ENCODE assay signal across 8 cellular contexts in genomic region chr7:134431805-134432204, GRCh38. TPM values are rescaled to one million over a fixed set of nuclear protein-coding genes. Genes with fewer than 3 reads are reported as not detected.
DNase-seq lines count a peak whose midpoint lies in the region; ATAC-seq and TF ChIP-seq lines count a peak whose summit lies in the region.

No MANE protein-coding gene starts in this region.

- peaks cover 41% of the 10 kb centered on the region for H3F3A ChIP-seq in PC-9 (ENCODE audit: insufficient read depth, low read depth)

- no peaks in the 10 kb centered on the region for H3K79me2 ChIP-seq in H9 (ENCODE audit: insufficient read depth, low read length)
- H3K79me2 ChIP-seq in PC-9 (ENCODE audit: low read depth) = peaks cover 4% of the 10 kb centered on the region; the same call in 1 of the 2 replicates

- no peaks in the 10 kb centered on the region for H4K20me1 ChIP-seq in H9 (ENCODE audit: control insufficient read depth, insufficient read depth, insufficient read length)
- no peaks in the 10 kb centered on the region for H4K20me1 ChIP-seq in PC-9 (ENCODE audit: insufficient read depth)

- BruUV-seq in PC-9 (replicated peaks; lab: Mats Ljungman, UMichigan) = TSS peak; percentile 31

- peak overlapping the region; percentile 51 for H3K4me3 ChIP-seq in PC-9
- H3K4me3 ChIP-seq in epithelial cell of esophagus (ENCODE audit: low read length) = peak overlapping the region; percentile 43
- peak overlapping the region; percentile 63 for H3K4me3 ChIP-seq in rectal smooth muscle tissue (ENCODE audit: low read length)

- H3K9me3 Mint-ChIP-seq in H9 = no peaks in the 10 kb centered on the region

- no peak overlapping the region for H4K91ac ChIP-seq in H9 (ENCODE audit: insufficient read length, low read depth, low read length)

- no peaks in the 10 kb centered on the region for H3K79me1 ChIP-seq in H9 (ENCODE audit: insufficient read depth, low read depth, low read length, poor library complexity, severe bottlenecking)

- H3K27me3 ChIP-seq in H9 (ENCODE audit: insufficient read depth, low read length) = no peaks in the 10 kb centered on the region; the same call in none of the 2 replicates
- H3K27me3 ChIP-seq in PC-9 (ENCODE audit: insufficient read depth, low read depth) = no peaks in the 10 kb centered on the region
- H3K27me3 ChIP-seq in rectal smooth muscle tissue (ENCODE audit: control insufficient read depth, insufficient read depth, low read length) = no peaks in the 10 kb centered on the region

- H2BK120ac ChIP-seq in H9 (ENCODE audit: low read depth, low read length, poor library complexity, severe bottlenecking) = no peak overlapping the region

- intact Hi-C loops in PC-9 (cut with micrococcal nuclease; ENCODE audit: unreplicated experiment) = loop anchor here (1.0 to 5.0 kb wide), 6 partner anchors 81 to 522 kb away; no protein-coding TSS in a partner anchor

- H2AFZ ChIP-seq in H9 (ENCODE audit: low read length) (no peak overlapping the region), PC-9 (peak overlapping the region; percentile 75)

- POLR2A ChIA-PET in PC-9 (lab: Charles Lee; ENCODE audit: unreplicated experiment) = interaction anchor here (0.6 to 1.4 kb wide), 5 partner anchors 48 to 1173 kb away, joined by 3 to 5 read pairs (median 4); no protein-coding TSS in a partner anchor

- H2BK15ac ChIP-seq in H9 (ENCODE audit: low read depth, low read length) = no peak overlapping the region

- H3K9ac ChIP-seq in H9 (ENCODE audit: extremely low read depth, insufficient read length, low read length) (no peak overlapping the region), rectal smooth muscle tissue (ENCODE audit: low read length) (no peak overlapping the region)

- H3K18ac ChIP-seq in H9 (ENCODE audit: insufficient read length, low read depth, low read length) = no peak overlapping the region

- no peak overlapping the region for H2BK20ac ChIP-seq in H9 (ENCODE audit: low read depth, low read length, poor library complexity, severe bottlenecking)

- H3K4ac ChIP-seq in H9 (ENCODE audit: low read depth, low read length) = no peak overlapping the region

- H4K5ac ChIP-seq in H9 (ENCODE audit: insufficient read length, low read depth, low read length) = no peak overlapping the region

- H3K36me3 Mint-ChIP-seq in H9 (ENCODE audit: insufficient read depth in 1 of 3, low read depth in 3 of 3) = no peaks in the 10 kb centered on the region

- peak overlapping the region; percentile 7 to 77; a peak in 4 of 5 replicates for H3K4me3 Mint-ChIP-seq in H9

- WGBS in H9 (ENCODE audit: extremely low coverage, insufficient read length, low lambda C conversion rate) = no CpG with 5 or more reads among the region's 12 CpGs

- H3K4me1 Mint-ChIP-seq in H9 = peaks cover 5 to 8% of the 10 kb centered on the region in 2 experiments

- H2AK5ac ChIP-seq in H9 (ENCODE audit: insufficient read length, low read length) = no peak overlapping the region

- no peak overlapping the region for H3K27ac Mint-ChIP-seq in H9

- peaks cover 15% of the 10 kb centered on the region for H3K27me3 Mint-ChIP-seq in H9 (ENCODE audit: low read depth)

- no peak overlapping the region for H3K14ac ChIP-seq in H9 (ENCODE audit: insufficient read depth, low read length)

- H3K23me2 ChIP-seq in H9 (ENCODE audit: insufficient read length, low read depth, low read length, poor library complexity, severe bottlenecking) = no peaks in the 10 kb centered on the region

- H3K9me3 ChIP-seq in H9 (ENCODE audit: control insufficient read depth, low read depth, low read length) (no peaks in the 10 kb centered on the region), PC-9 (ENCODE audit: insufficient read depth, low read depth) (peaks cover 7% of the 10 kb centered on the region; the same call in 1 of the 2 replicates)

- no peak overlapping the region for H2BK12ac ChIP-seq in H9 (ENCODE audit: insufficient read length, low read depth, low read length)

- no peak overlapping the region for H2BK5ac ChIP-seq in H9 (ENCODE audit: insufficient read length, low read length)

- H3K4me1 ChIP-seq in H9 (ENCODE audit: insufficient read depth, low read length) (no peaks in the 10 kb centered on the region), PC-9 (replicated peaks; ENCODE audit: insufficient read depth) (peaks cover 48% of the 10 kb centered on the region), rectal smooth muscle tissue (ENCODE audit: control insufficient read depth, insufficient read depth, low read length) (peaks cover 4% of the 10 kb centered on the region)

- H3T11ph ChIP-seq in H9 (ENCODE audit: low read length) = no peak overlapping the region

- no peak overlapping the region for H4K8ac ChIP-seq in H9 (replicated peaks; ENCODE audit: insufficient read length, low read depth, low read length)

- H3K56ac ChIP-seq in H9 (ENCODE audit: insufficient read length, low read depth, low read length) = no peak overlapping the region

- H3K23ac ChIP-seq in H9 (ENCODE audit: insufficient read length, low read depth, low read length) = no peak overlapping the region

- CTCF ChIA-PET in PC-9 (lab: Charles Lee) = interaction anchor here (0.5 to 1.9 kb wide), 16 partner anchors 17 to 324 kb away, joined by 3 to 33 read pairs (median 6); partner anchors contain the start of genes AKR1B15 and SLC35B4

- ATAC-seq in HG03135 (IDR thresholded peaks at IDR 0.05; ENCODE audit: unreplicated experiment) (no peak), GM21723 (IDR thresholded peaks at IDR 0.05; ENCODE audit: unreplicated experiment) (no peak)

- H3K36me3 ChIP-seq in PC-9 (ENCODE audit: low read depth) (no peaks in the 10 kb centered on the region), rectal smooth muscle tissue (ENCODE audit: control insufficient read depth, insufficient read depth, low read length) (no peaks in the 10 kb centered on the region)

- no peak for DNase-seq in H9
- no peak for DNase-seq in PC-9
- DNase-seq in epithelial cell of esophagus (ENCODE audit: low read depth) = no peak
- DNase-seq in GM03348 (ENCODE audit: low spot score) = no peak
- no peak for DNase-seq in NCI-H526 treated with DMSO at 0.1 percent for 48 hours (lab: John Stamatoyannopoulos, UW)

- H3K4me2 ChIP-seq in H9 (ENCODE audit: insufficient read depth, insufficient read length, low read length) (peak overlapping the region; percentile 49), PC-9 (peak overlapping the region; percentile 78)

- H3K9me2 ChIP-seq in PC-9 (ENCODE audit: insufficient read depth) = no peaks in the 10 kb centered on the region

- no peak for TF ChIP-seq CTCF in H9 (conservative IDR thresholded peaks at IDR 0.05)
- no peak for TF ChIP-seq CTCF in PC-9 (conservative IDR thresholded peaks at IDR 0.05)
- no peak for TF ChIP-seq CTCF in epithelial cell of esophagus (IDR thresholded peaks at IDR 0.05; ENCODE audit: insufficient read depth, low read depth, low read length, missing control alignments)

- H3K27ac ChIP-seq in H9 (ENCODE audit: insufficient read length, low read depth, low read length) (no peak overlapping the region), PC-9 (peak overlapping the region; percentile 80), rectal smooth muscle tissue (ENCODE audit: low read depth, low read length) (peak overlapping the region; percentile 78)

RNA-seq across cellular contexts. Expression of gene AKR1B1, which starts 27.1 kb away (rescaled TPM):
- total RNA-seq in H9 (2021) (166 and 171 TPM in 2 replicates), PC-9 (2021) (1,009 and 1,328 TPM in 2 replicates)
